27 cellular contexts compared by ENCODE assay signal in the genomic region with DNA sequence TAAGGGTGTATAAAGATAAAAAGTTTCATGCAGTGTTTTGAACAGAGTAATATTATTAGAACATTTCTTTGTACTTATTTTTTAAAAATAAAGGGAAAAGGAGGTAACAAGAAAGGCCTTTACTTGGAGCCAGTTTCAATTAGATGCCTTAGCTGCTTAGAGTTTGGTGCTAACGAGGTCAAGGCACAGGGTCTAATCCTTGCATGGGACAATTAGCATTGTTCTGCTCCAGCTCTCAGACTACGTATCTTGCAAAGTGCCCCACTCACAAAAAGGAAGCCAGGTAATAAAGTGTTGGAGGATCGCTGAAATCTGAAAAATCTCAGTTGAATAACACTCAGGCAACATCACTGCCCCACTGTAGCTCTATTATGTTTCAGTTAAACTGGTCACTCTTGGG.
"Had no signal": no experiment of that assay in that cellular context is flagged by ENCODE, and none has a peak within 500 bp of the region (broad histone marks: within the 10 kb centered on the region; RNA-seq: fewer than 3 reads in every experiment).

No MANE protein-coding gene starts in this region.

- H3K27ac ChIP-seq: heart right ventricle, hepatocyte, left ventricle myocardium inferior, parathyroid adenoma, psoas muscle, right atrium auricular region, right lobe of liver, skin epidermis, stomach, testis, thyroid gland, transverse colon, upper lobe of left lung, vagina had no signal

- H3K9ac ChIP-seq: parathyroid adenoma had no signal

- H3K27ac Mint-ChIP-seq: memory B cell; naive B cell; natural killer cell; nephron progenitor cell; stimulated activated naive B cell treated with anti-CD40 and anti-IgM and Interleukin-4, amounts not matched to agents 10 μg/mL and 1 μg/mL and 100 μg/mL, for 72 hours had no signal

- H3K36me3 Mint-ChIP-seq: memory B cell; naive B cell; natural killer cell; stimulated activated naive B cell treated with anti-CD40 and anti-IgM and Interleukin-4, amounts not matched to agents 10 μg/mL and 1 μg/mL and 100 μg/mL, for 72 hours had no signal

- H3K4me1 ChIP-seq: heart right ventricle, left ventricle myocardium inferior, parathyroid adenoma, psoas muscle, right atrium auricular region, right lobe of liver, stomach, testis, thyroid gland, transverse colon, upper lobe of left lung, vagina had no signal

- H3K4me3 ChIP-seq: heart right ventricle, hepatocyte, left ventricle myocardium inferior, lung, psoas muscle, right atrium auricular region, right lobe of liver, skin epidermis, stomach, testis, thyroid gland, transverse colon, upper lobe of left lung, vagina had no signal

- H2AFZ ChIP-seq: hepatocyte, parathyroid adenoma had no signal

- H3K9me3 ChIP-seq: psoas muscle, right atrium auricular region, right lobe of liver, stomach, testis, thyroid gland, transverse colon, upper lobe of left lung, vagina had no signal

- H3K4me3 Mint-ChIP-seq: memory B cell; naive B cell; natural killer cell; nephron progenitor cell; stimulated activated naive B cell treated with anti-CD40 and anti-IgM and Interleukin-4, amounts not matched to agents 10 μg/mL and 1 μg/mL and 100 μg/mL, for 72 hours had no signal

- H3K79me2 ChIP-seq: hepatocyte, parathyroid adenoma had no signal

- H3K27me3 ChIP-seq: heart right ventricle, hepatocyte, right atrium auricular region, right lobe of liver, stomach, testis, thyroid gland, transverse colon, upper lobe of left lung, vagina had no signal

- DNase-seq: heart right ventricle; islet precursor cell; left ventricle myocardium inferior; naive B cell; natural killer cell; nephron progenitor cell; nucleus accumbens; psoas muscle; right lobe of liver; stimulated activated CD4-positive, alpha-beta T cell treated with anti-CD3 and anti-CD28 coated beads, Interleukin-12 subunit alpha, Interleukin-12 subunit beta, amount 100 ng/mL, for 4 hours; stimulated activated CD4-positive, alpha-beta T cell treated with anti-CD3 and anti-CD28 coated beads, Interleukin-15, amount 100 ng/mL, for 24 hours; stimulated activated CD4-positive, alpha-beta T cell treated with anti-CD3 and anti-CD28 coated beads, Interleukin-2, amount 100 ng/mL, for 24 hours; stimulated activated CD4-positive, alpha-beta T cell treated with anti-CD3 and anti-CD28 coated beads, Interleukin-4, amount 100 ng/mL, for 1 hour; stimulated activated naive B cell treated with anti-CD40 and anti-IgM and Interleukin-4, amounts not matched to agents 10 μg/mL and 1 μg/mL and 100 μg/mL, for 72 hours; stimulated activated naive CD8-positive, alpha-beta T cell treated with anti-CD3 and anti-CD28 coated beads, Interleukin-15, Interleukin-2, amounts not matched to agents 100 U/mL and 50 U/mL, for 24 hours; stomach; testis; thyroid gland; transverse colon; upper lobe of left lung had no signal

- ATAC-seq: heart right ventricle; natural killer cell; psoas muscle; right lobe of liver; stimulated activated naive B cell treated with anti-CD40 and anti-IgM and Interleukin-4, amounts not matched to agents 10 μg/mL and 1 μg/mL and 100 μg/mL, for 72 hours; stimulated activated naive CD8-positive, alpha-beta T cell treated with anti-CD3 and anti-CD28 coated beads, Interleukin-15, Interleukin-2, amounts not matched to agents 100 U/mL and 50 U/mL, for 24 hours had no signal

- H3K36me3 ChIP-seq: heart right ventricle, left ventricle myocardium inferior, right atrium auricular region, right lobe of liver, stomach, thyroid gland, transverse colon, upper lobe of left lung, vagina had no signal

- H3K9me3 Mint-ChIP-seq: memory B cell; nephron progenitor cell; stimulated activated naive B cell treated with anti-CD40 and anti-IgM and Interleukin-4, amounts not matched to agents 10 μg/mL and 1 μg/mL and 100 μg/mL, for 72 hours had no signal

- H3K27me3 Mint-ChIP-seq: memory B cell; naive B cell; stimulated activated naive B cell treated with anti-CD40 and anti-IgM and Interleukin-4, amounts not matched to agents 10 μg/mL and 1 μg/mL and 100 μg/mL, for 72 hours had no signal

- H3K4me2 ChIP-seq: hepatocyte had no signal

- H3K4me1 Mint-ChIP-seq: memory B cell; naive B cell; natural killer cell; nephron progenitor cell; stimulated activated naive B cell treated with anti-CD40 and anti-IgM and Interleukin-4, amounts not matched to agents 10 μg/mL and 1 μg/mL and 100 μg/mL, for 72 hours had no signal
